Comparison of ENCODE assay signal across 23 cellular contexts in the genomic region with DNA sequence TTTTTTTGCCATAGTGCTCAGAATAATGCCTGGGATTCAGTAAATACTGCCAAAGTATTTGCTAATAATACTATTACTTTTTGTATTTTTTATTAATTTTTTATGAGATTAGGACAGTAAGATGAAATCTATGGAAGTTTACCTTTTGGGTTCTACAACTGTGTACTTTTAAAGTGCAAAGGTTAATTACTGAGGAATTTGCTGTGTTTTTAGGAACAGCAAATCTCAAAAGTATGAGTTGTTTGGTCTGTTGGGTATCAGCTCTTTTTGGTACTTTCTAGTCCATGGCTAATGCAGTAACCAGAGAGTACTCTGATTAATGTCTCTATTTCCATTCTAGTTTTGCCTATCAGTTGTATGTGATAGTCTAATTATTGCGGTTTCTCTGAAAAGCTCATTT.
"Had no signal": no experiment of that assay in that cellular context is flagged by ENCODE, and none has a peak within 500 bp of the region (broad histone marks: within the 10 kb centered on the region; RNA-seq: fewer than 3 reads in every experiment).

No MANE protein-coding gene starts in this region.

- H3K27me3 ChIP-seq: colonic mucosa, hepatocyte, spleen, tibial artery had no signal

- ATAC-seq: left colon; left ventricle myocardium superior; psoas muscle; sciatic nerve; stimulated activated memory B cell treated with anti-CD40 and anti-IgM and Interleukin-4, amounts not matched to agents 10 μg/mL and 1 μg/mL and 100 μg/mL, for 72 hours had no signal

- DNase-seq: colonic mucosa; effector CD4-positive, alpha-beta T cell; endodermal cell; foreskin melanocyte; head of caudate nucleus; left colon; left ventricle myocardium superior; mesendoderm; naive B cell; psoas muscle; retina; spleen; stimulated activated CD4-positive, alpha-beta T cell treated with anti-CD3 and anti-CD28 coated beads, Interleukin-15, amount 100 ng/mL, for 24 hours; stimulated activated CD4-positive, alpha-beta T cell treated with anti-CD3 and anti-CD28 coated beads, Interleukin-1b, Interleukin-23, amount 100 ng/mL, for 48 hours; stimulated activated CD4-positive, alpha-beta T cell treated with anti-CD3 and anti-CD28 coated beads, Interleukin-4, amount 100 ng/mL, for 24 hours; tibial artery had no signal

- H3K9ac ChIP-seq: parathyroid adenoma had no signal

- H3K36me3 Mint-ChIP-seq: naive B cell had no signal

- H2AFZ ChIP-seq: hepatocyte, parathyroid adenoma had no signal

- H3K9me3 Mint-ChIP-seq: endodermal cell; naive B cell; nephron; stimulated activated memory B cell treated with anti-CD40 and anti-IgM and Interleukin-4, amounts not matched to agents 10 μg/mL and 1 μg/mL and 100 μg/mL, for 72 hours; stimulated activated naive CD8-positive, alpha-beta T cell treated with anti-CD3 and anti-CD28 coated beads, Interleukin-15, Interleukin-2, amounts not matched to agents 100 ng/mL and 50 ng/mL, for 24 hours had no signal

- H3K27ac ChIP-seq: colonic mucosa, hepatocyte, parathyroid adenoma, psoas muscle, tibial artery had no signal

- H3K9me3 ChIP-seq: colonic mucosa, psoas muscle, spleen, tibial artery had no signal

- H3K36me3 ChIP-seq: colonic mucosa, tibial artery had no signal

- H3K4me3 Mint-ChIP-seq: endodermal cell; nephron; stimulated activated memory B cell treated with anti-CD40 and anti-IgM and Interleukin-4, amounts not matched to agents 10 μg/mL and 1 μg/mL and 100 μg/mL, for 72 hours; stimulated activated naive CD8-positive, alpha-beta T cell treated with anti-CD3 and anti-CD28 coated beads, Interleukin-15, Interleukin-2, amounts not matched to agents 100 ng/mL and 50 ng/mL, for 24 hours had no signal

- H3K27ac Mint-ChIP-seq: endodermal cell, nephron had no signal

- H3K4me2 ChIP-seq: hepatocyte had no signal

- H3K4me3 ChIP-seq: colonic mucosa, hepatocyte, lung, psoas muscle, spleen, tibial artery had no signal

- H3K27me3 Mint-ChIP-seq: naive B cell; stimulated activated memory B cell treated with anti-CD40 and anti-IgM and Interleukin-4, amounts not matched to agents 10 μg/mL and 1 μg/mL and 100 μg/mL, for 72 hours; stimulated activated naive CD8-positive, alpha-beta T cell treated with anti-CD3 and anti-CD28 coated beads, Interleukin-15, Interleukin-2, amounts not matched to agents 100 ng/mL and 50 ng/mL, for 24 hours had no signal
